In genomic region chr3:134249935-134250716, GRCh38 we compare ENCODE assay signal across 1 cellular context.
A peak's percentile ranks its signal among the peaks of the same experiment; 100 is the strongest.
TF ChIP-seq lines count a peak whose summit lies in the region.

No MANE protein-coding gene starts in this region.

TF ChIP-seq in HEK293, 187 proteins besides CTCF, POLR2A, EP300 and RAD21 (continued from another document):
- TF ChIP-seq ZNF221 (tag by site-specific recombination; IDR thresholded peaks at IDR 0.05; ENCODE audit: borderline replicate concordance) (no peak), ZEB2 (tag by site-specific recombination; IDR thresholded peaks at IDR 0.05) (no peak), ZSCAN30 (tag by site-specific recombination; IDR thresholded peaks at IDR 0.05) (0 out of 2 replicates have a peak, but pooled peaks have one; percentile 14), ZNF391 (tag by site-specific recombination; IDR thresholded peaks at IDR 0.05; ENCODE audit: borderline replicate concordance, low read depth) (no peak), ZNF341 (tag by site-specific recombination; IDR thresholded peaks at IDR 0.05; ENCODE audit: low read depth) (peak; percentile 57; the same call in 1 of the 2 replicates), ZNF776 (tag by site-specific recombination; IDR thresholded peaks at IDR 0.05; ENCODE audit: borderline replicate concordance) (no peak), WT1 (tag by site-specific recombination; IDR thresholded peaks at IDR 0.05) (no peak), GLIS2 (tag by site-specific recombination; IDR thresholded peaks at IDR 0.05) (peak; percentile 28; the same call in 1 of the 2 replicates), ZNF664 (tag by site-specific recombination; IDR thresholded peaks at IDR 0.05) (no peak), ZBTB8A (tag by site-specific recombination; IDR thresholded peaks at IDR 0.05) (peak; percentile 47), TRIM28 (IDR thresholded peaks at IDR 0.05; ENCODE audit: borderline replicate concordance, low read length) (no peak), ZNF843 (tag by site-specific recombination; IDR thresholded peaks at IDR 0.05) (no peak), ZNF670 (tag by site-specific recombination; IDR thresholded peaks at IDR 0.05; ENCODE audit: low read depth) (no peak), ZNF335 (tag by site-specific recombination; conservative IDR thresholded peaks at IDR 0.05) (peak; percentile 68)
